In genomic region chr17:57356722-57357391, GRCh38 we compare ENCODE assay signal across 8 cellular contexts.
DNase-seq lines count a peak whose midpoint lies in the region; ATAC-seq and TF ChIP-seq lines count a peak whose summit lies in the region.

No MANE protein-coding gene starts in this region.

- H3K4me1 Mint-ChIP-seq in neural crest cell (peaks cover 46% of the 10 kb centered on the region), glutamatergic neuron (ENCODE audit: low read depth, unreplicated experiment) (peaks cover 21% of the 10 kb centered on the region), osteocyte (ENCODE audit: unreplicated experiment) (peaks cover 11% of the 10 kb centered on the region)

- H3K9me3 ChIP-seq in left ventricle myocardium inferior (replicated peaks), result no peaks in the 10 kb centered on the region
- no peaks in the 10 kb centered on the region for H3K9me3 ChIP-seq in right cardiac atrium (ENCODE audit: control insufficient read depth, low read length)

- peak overlapping the region; percentile 94 for H3K27ac Mint-ChIP-seq in neural crest cell (ENCODE audit: unreplicated experiment)
- no peak overlapping the region for H3K27ac Mint-ChIP-seq in glutamatergic neuron (ENCODE audit: unreplicated experiment)
- no peak overlapping the region for H3K27ac Mint-ChIP-seq in osteocyte (ENCODE audit: unreplicated experiment)

- H3K27ac ChIP-seq in left ventricle myocardium inferior (replicated peaks) (peak overlapping the region; percentile 81), right cardiac atrium (ENCODE audit: low read length) (no peak overlapping the region)

- H3K27me3 ChIP-seq in left ventricle myocardium inferior (ENCODE audit: low read depth) (no peaks in the 10 kb centered on the region), right cardiac atrium (ENCODE audit: control insufficient read depth, insufficient read depth) (no peaks in the 10 kb centered on the region)

- ATAC-seq in right cardiac atrium, result no peak
- ATAC-seq in HG03175 (IDR thresholded peaks at IDR 0.05; ENCODE audit: unreplicated experiment), result peak; percentile 45

- WGBS in right cardiac atrium, result 68% methylated on average over 16 of the region's 16 CpGs

- TF ChIP-seq CTCF in left ventricle myocardium inferior (IDR thresholded peaks at IDR 0.05; ENCODE audit: borderline replicate concordance) (no peak), neural crest cell (conservative IDR thresholded peaks at IDR 0.05) (no peak), glutamatergic neuron (IDR thresholded peaks at IDR 0.05; ENCODE audit: partially characterized antibody, unreplicated experiment) (no peak), osteocyte (IDR thresholded peaks at IDR 0.05) (no peak)

- H3K36me3 Mint-ChIP-seq in neural crest cell (ENCODE audit: low read depth) (peaks cover 17% of the 10 kb centered on the region), glutamatergic neuron (ENCODE audit: unreplicated experiment) (peaks cover 5% of the 10 kb centered on the region), osteocyte (ENCODE audit: unreplicated experiment) (peaks cover 6% of the 10 kb centered on the region)

- H3K4me3 ChIP-seq in left ventricle myocardium inferior (peak overlapping the region; percentile 29), right cardiac atrium (ENCODE audit: low read length) (no peak overlapping the region)

- H3K27me3 Mint-ChIP-seq in neural crest cell (ENCODE audit: low read depth) (no peaks in the 10 kb centered on the region), glutamatergic neuron (ENCODE audit: unreplicated experiment) (peaks cover 1% of the 10 kb centered on the region), osteocyte (ENCODE audit: unreplicated experiment) (no peaks in the 10 kb centered on the region)

- H3K36me3 ChIP-seq in left ventricle myocardium inferior, result no peaks in the 10 kb centered on the region

- H3K4me3 Mint-ChIP-seq in neural crest cell (peak overlapping the region; percentile 39), glutamatergic neuron (ENCODE audit: unreplicated experiment) (no peak overlapping the region), osteocyte (ENCODE audit: unreplicated experiment) (no peak overlapping the region)

- intact Hi-C loops in left ventricle myocardium inferior (cut with micrococcal nuclease), result no loop called here
- intact Hi-C loops in right cardiac atrium (cut with DNase I), result loop anchor here in 1 of 4 donors (10.0 kb wide), 1 partner anchor 92 kb away; no protein-coding TSS in a partner anchor

- peaks cover 68% of the 10 kb centered on the region for H3K4me1 ChIP-seq in left ventricle myocardium inferior
- H3K4me1 ChIP-seq in right cardiac atrium (ENCODE audit: control insufficient read depth, insufficient read depth, low read length), result peaks cover 17% of the 10 kb centered on the region

- DNase-seq in left ventricle myocardium inferior, result no peak
- no peak for DNase-seq in right cardiac atrium
- peak; percentile 79 for DNase-seq in astrocyte of the hippocampus (ENCODE audit: low read depth, low spot score)
- DNase-seq in neural crest cell (ENCODE audit: low read depth, low spot score), result no peak
- no peak for DNase-seq in glutamatergic neuron
- DNase-seq in osteocyte (ENCODE audit: extremely low spot score, unreplicated experiment), result no peak
- DNase-seq in foreskin melanocyte, result no peak

- H3K9me3 Mint-ChIP-seq in neural crest cell (no peaks in the 10 kb centered on the region), glutamatergic neuron (ENCODE audit: unreplicated experiment) (no peaks in the 10 kb centered on the region), osteocyte (ENCODE audit: unreplicated experiment) (no peaks in the 10 kb centered on the region)
